In genomic region chrX:53094584-53094908, GRCh38 we compare ENCODE assay signal across 9 cellular contexts. TPM values are rescaled to one million over a fixed set of nuclear protein-coding genes. Genes with fewer than 3 reads are reported as not detected.
DNase-seq lines count a peak whose midpoint lies in the region; ATAC-seq and TF ChIP-seq lines count a peak whose summit lies in the region.
"Had no signal": no experiment of that assay in that cellular context is flagged by ENCODE, and none has a peak within 500 bp of the region (broad histone marks: within the 10 kb centered on the region; RNA-seq: fewer than 3 reads in every experiment).

No MANE protein-coding gene starts in this region.

- H3K27me3 Mint-ChIP-seq in Caco-2 (ENCODE audit: insufficient read depth, unreplicated experiment), result no peaks in the 10 kb centered on the region

- no peak for TF ChIP-seq CTCF in Caco-2 (IDR thresholded peaks at IDR 0.05; ENCODE audit: insufficient read depth in 1 of 2, low read depth in 1 of 2, low read length in 1 of 2, severe bottlenecking in 1 of 2, unreplicated experiment in 1 of 2)
- no peak for TF ChIP-seq CTCF in RWPE1 (conservative IDR thresholded peaks at IDR 0.05; ENCODE audit: low read depth)
- no peak for TF ChIP-seq CTCF in epithelial cell of proximal tubule (conservative IDR thresholded peaks at IDR 0.05; ENCODE audit: low read depth, low read length)
- no peak for TF ChIP-seq CTCF in parathyroid adenoma (IDR thresholded peaks at IDR 0.05)

- no peaks in the 10 kb centered on the region for H3K79me2 ChIP-seq in parathyroid adenoma

- H3K9ac ChIP-seq in parathyroid adenoma, result peak overlapping the region; percentile 19

- H3K4me3 ChIP-seq in Caco-2 (ENCODE audit: low read depth, low read length), result peak overlapping the region; percentile 76
- H3K4me3 ChIP-seq in epithelial cell of proximal tubule (ENCODE audit: low read depth, low read length), result peak overlapping the region; percentile 74
- H3K4me3 ChIP-seq in parathyroid adenoma (ENCODE audit: low read depth, low read length), result peak overlapping the region; percentile 74

- H3K9me3 Mint-ChIP-seq in Caco-2 (ENCODE audit: unreplicated experiment), result no peaks in the 10 kb centered on the region

- H3K9me3 ChIP-seq in Caco-2 (no peaks in the 10 kb centered on the region), parathyroid adenoma (ENCODE audit: control insufficient read depth, low read length) (no peaks in the 10 kb centered on the region)

- ATAC-seq in GM18505 (IDR thresholded peaks at IDR 0.05; ENCODE audit: unreplicated experiment) (no peak), GM21786 (IDR thresholded peaks at IDR 0.05; ENCODE audit: unreplicated experiment) (no peak), GM21447 (IDR thresholded peaks at IDR 0.05; ENCODE audit: unreplicated experiment) (no peak)

- H3K4me3 Mint-ChIP-seq in Caco-2 (ENCODE audit: unreplicated experiment), result peak overlapping the region; percentile 87

- TF ChIP-seq POLR2A in GM18505 (IDR thresholded peaks at IDR 0.05; ENCODE audit: borderline replicate concordance, extremely low read depth, insufficient read depth, insufficient read length), result no peak

- H3K4me1 ChIP-seq in Caco-2 (no peaks in the 10 kb centered on the region), parathyroid adenoma (peaks cover 7% of the 10 kb centered on the region)

- peak overlapping the region; percentile 90 for H3K4me2 ChIP-seq in parathyroid adenoma (ENCODE audit: low read length)

- H3K27ac Mint-ChIP-seq in Caco-2 (ENCODE audit: unreplicated experiment), result peak overlapping the region; percentile 82

- DNase-seq in Caco-2 (no peak), RWPE1 (ENCODE audit: low spot score) (no peak), epithelial cell of proximal tubule (ENCODE audit: low read depth) (no peak), D341Med (ENCODE audit: low spot score) (no peak)

- H3K36me3 ChIP-seq in Caco-2 (ENCODE audit: control insufficient read depth, insufficient read depth, low read length), result no peaks in the 10 kb centered on the region
- no peaks in the 10 kb centered on the region for H3K36me3 ChIP-seq in parathyroid adenoma (ENCODE audit: control insufficient read depth, insufficient read depth, low read length)

- peaks cover 6% of the 10 kb centered on the region for H3K4me1 Mint-ChIP-seq in Caco-2 (ENCODE audit: low read depth, unreplicated experiment)

- H3K36me3 Mint-ChIP-seq in Caco-2 (ENCODE audit: insufficient read depth, unreplicated experiment), result peaks cover 6% of the 10 kb centered on the region

- intact Hi-C loops in Caco-2 (cut with micrococcal nuclease; ENCODE audit: unreplicated experiment), result loop anchor here (5.0 to 10.0 kb wide), 2 partner anchors 97 to 130 kb away; partner anchors contain the start of gene KDM5C

- H2AFZ ChIP-seq in parathyroid adenoma, result peak overlapping the region; percentile 91

- BruUV-seq in Caco-2 (replicated peaks; lab: Mats Ljungman, UMichigan), result TSS peak; percentile 70

- H3K27me3 ChIP-seq in Caco-2 (replicated peaks; ENCODE audit: control insufficient read depth, insufficient read depth, low read length), result no peaks in the 10 kb centered on the region
- no peaks in the 10 kb centered on the region for H3K27me3 ChIP-seq in parathyroid adenoma (ENCODE audit: control insufficient read depth, insufficient read depth, low read length)

- POLR2A ChIA-PET in Caco-2 (lab: Charles Lee), result no interaction called here
- POLR2A ChIA-PET in RWPE1 (lab: Yijun Ruan, JAX; ENCODE audit: low non-redundant PET), result no interaction called here

- CTCF ChIA-PET in Caco-2 (lab: Charles Lee), result no interaction called here
- CTCF ChIA-PET in RWPE1 (lab: Yijun Ruan, JAX), result no interaction called here

- peak overlapping the region; percentile 94 for H3K27ac ChIP-seq in RWPE1
- peak overlapping the region; percentile 91 for H3K27ac ChIP-seq in parathyroid adenoma

RNA-seq across cellular contexts. Expression of gene KANTR, which starts 0.6 kb away (rescaled TPM):
- total RNA-seq in Caco-2 (2022), result 13.2 and 15.0 TPM in 2 replicates
- total RNA-seq in epithelial cell of proximal tubule, result 1.9 and 3.1 TPM in 2 replicates

RNA-seq across cellular contexts. Expression of gene TSPYL2, which starts 12.4 kb away (rescaled TPM):
- total RNA-seq in Caco-2 (2022), result 30.9 and 33.4 TPM in 2 replicates
- total RNA-seq in epithelial cell of proximal tubule, result 3.2 and 5.6 TPM in 2 replicates

RNA-seq across cellular contexts. Expression of gene GPR173, which starts 46.0 kb away (rescaled TPM):
- 0.18 and 0.26 TPM in 2 replicates for total RNA-seq in Caco-2 (2022)
- total RNA-seq in epithelial cell of proximal tubule, result 1.5 and 2.2 TPM in 2 replicates
- total RNA-seq: SK-MEL-5 had no signal
